In the genomic region with DNA sequence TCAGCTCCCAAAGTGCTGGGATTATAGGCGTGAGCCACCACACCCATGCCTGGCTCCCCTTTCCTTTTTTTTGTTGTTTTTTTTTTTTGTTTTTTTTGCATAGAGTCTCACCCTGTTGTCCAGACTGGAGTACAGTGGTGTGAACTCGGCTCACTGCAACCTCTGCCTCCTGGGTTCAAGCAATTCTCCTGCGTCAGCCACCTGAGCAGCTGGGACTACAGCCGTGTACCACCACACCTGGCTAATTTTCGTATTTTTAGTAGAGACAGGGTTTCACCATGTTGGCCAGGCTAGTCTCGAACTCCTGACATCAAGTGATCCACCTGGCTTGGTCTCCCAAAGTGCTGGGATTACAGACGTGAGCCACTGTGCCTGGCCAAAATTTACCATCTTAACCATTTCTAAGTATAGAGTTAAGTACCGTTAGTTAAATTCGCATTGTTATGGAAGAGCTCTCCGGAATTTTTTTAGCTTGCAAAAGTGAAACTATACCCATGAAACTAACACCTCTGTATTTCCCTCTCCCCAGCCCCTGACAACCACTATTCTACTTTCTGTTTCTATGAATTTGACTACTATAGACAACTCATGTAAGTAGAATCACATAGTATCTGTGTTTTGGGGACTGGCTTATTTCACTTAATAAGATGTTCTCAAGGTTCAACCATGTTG, we compare ENCODE assay signal across 10 cellular contexts.
DNase-seq lines count a peak whose midpoint lies in the region; ATAC-seq and TF ChIP-seq lines count a peak whose summit lies in the region.
"Had no signal": no experiment of that assay in that cellular context is flagged by ENCODE, and none has a peak within 500 bp of the region (broad histone marks: within the 10 kb centered on the region; RNA-seq: fewer than 3 reads in every experiment).

No MANE protein-coding gene starts in this region.

- DNase-seq in activated T-cell treated with anti-CD3 and anti-CD28 coated beads for 24 hours (ENCODE audit: low read depth), result peak; percentile 10
- no peak for DNase-seq in activated T-cell treated with anti-CD3 and anti-CD28 coated beads for 4 hours
- peak in 1 of 3 donors; percentile 44 for DNase-seq in Peyer's patch
- DNase-seq in stimulated activated naive B cell treated with anti-CD40 and anti-IgM and Interleukin-4, amounts not matched to agents 10 μg/mL and 1 μg/mL and 100 μg/mL, for 72 hours, result no peak
- no peak for DNase-seq in GM23248
- no peak for DNase-seq in GM19238 (ENCODE audit: insufficient read length, low spot score)
- DNase-seq in NCI-H2081 (lab: John Stamatoyannopoulos, UW), result no peak
- DNase-seq: pancreas, uterus had no signal

- no peaks in the 10 kb centered on the region for H3K9me3 ChIP-seq in Peyer's patch
- H3K9me3 ChIP-seq in GM23248 (ENCODE audit: low read depth), result no peaks in the 10 kb centered on the region
- H3K9me3 ChIP-seq: pancreas, uterus had no signal

- WGBS in GM23248 (ENCODE audit: low coverage in 1 of 2, low lambda C conversion rate in 2 of 2, missing lambda C conversion rate in 2 of 2), 2 experiments, result 79 to 80% methylated on average over 10 of the region's 10 CpGs

- H3K36me3 ChIP-seq in Peyer's patch, result no peaks in the 10 kb centered on the region
- H3K36me3 ChIP-seq in GM23248 (ENCODE audit: low read depth), result no peaks in the 10 kb centered on the region
- H3K36me3 ChIP-seq: pancreas, uterus had no signal

- H3F3A ChIP-seq in GM23248 (ENCODE audit: insufficient read depth), result no peaks in the 10 kb centered on the region

- ATAC-seq in HG02885 (IDR thresholded peaks at IDR 0.05; ENCODE audit: poor library complexity, unreplicated experiment), result peak; percentile 83
- peak; percentile 96 to 98 for ATAC-seq in stimulated activated naive B cell treated with anti-CD40 and anti-IgM and Interleukin-4, amounts not matched to agents 10 μg/mL and 1 μg/mL and 100 μg/mL, for 72 hours (replicated peaks)

- H3K4me1 Mint-ChIP-seq in stimulated activated naive B cell treated with anti-CD40 and anti-IgM and Interleukin-4, amounts not matched to agents 10 μg/mL and 1 μg/mL and 100 μg/mL, for 72 hours, result peaks cover 11 to 35% of the 10 kb centered on the region in 2 donors

- TF ChIP-seq CTCF in Peyer's patch (IDR thresholded peaks at IDR 0.05), result no peak

- H3K4me3 ChIP-seq in Peyer's patch (peak overlapping the region in 1 of 4 donors; percentile 21), GM23248 (no peak overlapping the region)
- H3K4me3 ChIP-seq: pancreas, uterus had no signal

- H3K9me2 ChIP-seq in GM23248 (ENCODE audit: insufficient read depth), result no peaks in the 10 kb centered on the region

- H4K20me1 ChIP-seq in GM23248 (ENCODE audit: insufficient read depth), result no peaks in the 10 kb centered on the region

- peak overlapping the region; percentile 63 to 65 for H3K4me3 Mint-ChIP-seq in stimulated activated naive B cell treated with anti-CD40 and anti-IgM and Interleukin-4, amounts not matched to agents 10 μg/mL and 1 μg/mL and 100 μg/mL, for 72 hours

- H3K27me3 Mint-ChIP-seq in stimulated activated naive B cell treated with anti-CD40 and anti-IgM and Interleukin-4, amounts not matched to agents 10 μg/mL and 1 μg/mL and 100 μg/mL, for 72 hours, result peaks cover 0 to 3% of the 10 kb centered on the region in 2 donors

- no peak overlapping the region for H2AFZ ChIP-seq in GM23248

- H3K27ac Mint-ChIP-seq in stimulated activated naive B cell treated with anti-CD40 and anti-IgM and Interleukin-4, amounts not matched to agents 10 μg/mL and 1 μg/mL and 100 μg/mL, for 72 hours, result peak overlapping the region; percentile 0

- H3K4me2 ChIP-seq in GM23248 (ENCODE audit: unreplicated experiment), result no peak overlapping the region

- TF ChIP-seq POLR2A in Peyer's patch (IDR thresholded peaks at IDR 0.05), result no peak

- H3K36me3 Mint-ChIP-seq in stimulated activated naive B cell treated with anti-CD40 and anti-IgM and Interleukin-4, amounts not matched to agents 10 μg/mL and 1 μg/mL and 100 μg/mL, for 72 hours, result no peaks in the 10 kb centered on the region

- H3K27ac ChIP-seq in Peyer's patch, result peak overlapping the region in 3 of 4 donors; percentile 11 to 35 (median 34)
- no peak overlapping the region for H3K27ac ChIP-seq in GM23248
- H3K27ac ChIP-seq: uterus had no signal

- no peak overlapping the region for H3K9ac ChIP-seq in GM23248

- no peaks in the 10 kb centered on the region for H3K79me2 ChIP-seq in GM23248 (ENCODE audit: insufficient read depth)

- no peaks in the 10 kb centered on the region for H3K27me3 ChIP-seq in Peyer's patch
- H3K27me3 ChIP-seq in GM23248 (replicated peaks; ENCODE audit: insufficient read depth), result no peaks in the 10 kb centered on the region
- H3K27me3 ChIP-seq: pancreas, uterus had no signal

- H3K4me1 ChIP-seq in Peyer's patch (peaks cover 0 to 5% (median 0%) of the 10 kb centered on the region in 4 donors), GM23248 (ENCODE audit: insufficient read depth) (no peaks in the 10 kb centered on the region)
- H3K4me1 ChIP-seq: pancreas, uterus had no signal

- H3K9me3 Mint-ChIP-seq in stimulated activated naive B cell treated with anti-CD40 and anti-IgM and Interleukin-4, amounts not matched to agents 10 μg/mL and 1 μg/mL and 100 μg/mL, for 72 hours, result no peaks in the 10 kb centered on the region

- in situ Hi-C loops in GM23248 (cut with MboI), result loop anchor here (10.0 kb wide), 1 partner anchor 56 kb away; no protein-coding TSS in a partner anchor
